In the genomic region with DNA sequence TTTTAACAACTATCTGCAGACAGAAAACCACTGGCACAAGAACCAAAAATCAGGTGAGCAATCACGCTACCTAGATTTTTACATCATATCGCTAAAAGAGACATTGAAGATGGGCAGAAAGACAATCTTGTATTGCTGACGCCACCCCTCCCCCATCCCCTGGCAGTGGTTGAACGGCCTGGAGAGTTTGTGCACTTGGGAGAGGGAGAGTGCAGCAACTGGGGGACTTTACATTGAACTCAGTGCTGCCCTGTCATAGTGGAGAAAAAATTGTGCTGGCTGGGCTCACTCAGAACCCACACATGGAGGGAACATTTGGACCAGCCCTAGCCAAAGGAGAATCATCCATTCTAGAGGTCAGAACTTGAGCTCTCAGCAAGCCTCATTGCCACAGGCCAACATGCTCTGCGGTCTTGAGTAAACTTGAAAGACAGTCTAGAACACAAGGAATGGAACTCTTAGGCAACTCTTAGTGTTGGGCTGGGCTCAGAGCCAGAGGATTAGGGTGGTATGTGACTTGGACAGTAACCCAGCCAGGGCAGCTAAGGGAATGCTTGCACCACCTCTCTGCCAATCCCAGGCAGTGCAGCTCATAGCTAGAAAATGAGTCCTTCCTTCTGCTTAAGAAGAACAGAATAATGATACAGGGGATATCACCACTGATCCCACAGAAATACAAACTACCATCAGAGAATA, we compare ENCODE assay signal across 7 cellular contexts.
DNase-seq lines count a peak whose midpoint lies in the region; ATAC-seq and TF ChIP-seq lines count a peak whose summit lies in the region.

No MANE protein-coding gene starts in this region.

- TF ChIP-seq CTCF in HFFc6 (IDR thresholded peaks at IDR 0.05): peak; percentile 72
- peak; percentile 47 for TF ChIP-seq CTCF in left ventricle myocardium inferior (IDR thresholded peaks at IDR 0.05; ENCODE audit: borderline replicate concordance)
- TF ChIP-seq CTCF in testis (IDR thresholded peaks at IDR 0.05): no peak

- peaks cover 18% of the 10 kb centered on the region for H3K36me3 Mint-ChIP-seq in HFFc6 (ENCODE audit: low read depth)

- H3K4me1 ChIP-seq in left ventricle myocardium inferior (peaks cover 4% of the 10 kb centered on the region), testis (no peaks in the 10 kb centered on the region)

- H3K27ac ChIP-seq in left ventricle myocardium inferior (replicated peaks) (no peak overlapping the region), testis (no peak overlapping the region)

- no peak overlapping the region for H3K4me3 Mint-ChIP-seq in HFFc6

- H3K9me3 ChIP-seq in left ventricle myocardium inferior (replicated peaks) (peaks cover 23% of the 10 kb centered on the region), testis (no peaks in the 10 kb centered on the region)

- H3K36me3 ChIP-seq in left ventricle myocardium inferior: peaks cover 16% of the 10 kb centered on the region
- no peaks in the 10 kb centered on the region for H3K36me3 ChIP-seq in testis (ENCODE audit: low read depth, missing control alignments)

- TF ChIP-seq POLR2A in testis (IDR thresholded peaks at IDR 0.05): no peak

- 85 to 97% methylated on average over 5 of the region's 5 CpGs for WGBS in testis, 2 donors

- DNase-seq in HFFc6 (peak; percentile 95), amniotic stem cell (lab: John Stamatoyannopoulos, UW) (peak; percentile 92), left ventricle myocardium inferior (peak; percentile 43), testis (peak; percentile 60)

- H3K27me3 ChIP-seq in left ventricle myocardium inferior (ENCODE audit: low read depth): no peaks in the 10 kb centered on the region
- no peaks in the 10 kb centered on the region for H3K27me3 ChIP-seq in testis

- intact Hi-C loops in left ventricle myocardium inferior (cut with micrococcal nuclease): no loop called here
- intact Hi-C loops in testis (cut with DNase I; ENCODE audit: low total_unique reads): no loop called here

- peak overlapping the region; percentile 21; the same call in 1 of the 2 replicates for H3K27ac Mint-ChIP-seq in HFFc6

- H3K4me3 ChIP-seq in left ventricle myocardium inferior (no peak overlapping the region), testis (no peak overlapping the region)

- H3K9me3 Mint-ChIP-seq in HFFc6: no peaks in the 10 kb centered on the region

- ATAC-seq in GM19351 (IDR thresholded peaks at IDR 0.05; ENCODE audit: unreplicated experiment) (no peak), GM21737 (IDR thresholded peaks at IDR 0.05; ENCODE audit: unreplicated experiment) (no peak), GM18520 (IDR thresholded peaks at IDR 0.05; ENCODE audit: unreplicated experiment) (no peak)

- H3K4me1 Mint-ChIP-seq in HFFc6 (ENCODE audit: low read depth): peaks cover 14% of the 10 kb centered on the region

- no peaks in the 10 kb centered on the region for H3K27me3 Mint-ChIP-seq in HFFc6 (ENCODE audit: insufficient read depth)

Comparison
In these comparisons a context has a peak if more than half of its experiments do, and no peak if none do; other contexts are left out.
1. DNase-seq: peak in every context shown above with its lines; median percentile 95 in HFFc6; 92 in amniotic stem cell; 60 in testis; 43 in left ventricle myocardium inferior.
2. CTCF ChIP-seq: peak in HFFc6 (single experiment) and left ventricle myocardium inferior (single experiment); none in testis (0 of 3).